20 cellular contexts compared by ENCODE assay signal in genomic region chr14:75881986-75882385, GRCh38.
"Had no signal": no experiment of that assay in that cellular context is flagged by ENCODE, and none has a peak within 500 bp of the region (broad histone marks: within the 10 kb centered on the region; RNA-seq: fewer than 3 reads in every experiment).

No MANE protein-coding gene starts in this region.

- H3K27me3 Mint-ChIP-seq: activated naive CD8-positive, alpha-beta T cell treated with anti-CD3 and anti-CD28 coated beads for 36 hours; naive B cell; T-cell had no signal

- H3K4me3 Mint-ChIP-seq: activated naive CD8-positive, alpha-beta T cell treated with anti-CD3 and anti-CD28 coated beads for 36 hours; naive B cell; neural progenitor cell; T-cell had no signal

- H3K27ac Mint-ChIP-seq: activated naive CD8-positive, alpha-beta T cell treated with anti-CD3 and anti-CD28 coated beads for 36 hours; naive B cell; neural progenitor cell; T-cell had no signal

- H3K27me3 ChIP-seq: gastrocnemius medialis, heart left ventricle, neural progenitor cell, right atrium auricular region, tibial nerve had no signal

- H3K4me3 ChIP-seq: gastrocnemius medialis, heart left ventricle, left ventricle myocardium inferior, mucosa of descending colon, neural progenitor cell, prostate gland, right atrium auricular region, tibial nerve had no signal

- DNase-seq: activated naive CD4-positive, alpha-beta T cell; activated naive CD8-positive, alpha-beta T cell treated with anti-CD3 and anti-CD28 coated beads for 36 hours; amygdala; central memory CD4-positive, alpha-beta T cell; effector CD4-positive, alpha-beta T cell; gastrocnemius medialis; heart left ventricle; kidney glomerular epithelial cell; left ventricle myocardium inferior; mucosa of descending colon; naive B cell; stimulated activated CD4-positive, alpha-beta T cell treated with anti-CD3 and anti-CD28 coated beads, Interleukin-2, amount 100 ng/mL, for 24 hours; stimulated activated naive CD4-positive, alpha-beta T cell treated with Interleukin-2 at 50 U/mL for 16 hours; substantia nigra; T-cell had no signal

- H3K9me3 Mint-ChIP-seq: activated naive CD8-positive, alpha-beta T cell treated with anti-CD3 and anti-CD28 coated beads for 36 hours; naive B cell; neural progenitor cell; T-cell had no signal

- H3K9me3 ChIP-seq: gastrocnemius medialis, heart left ventricle, left ventricle myocardium inferior, mucosa of descending colon, prostate gland, right atrium auricular region, tibial nerve had no signal

- H3K36me3 ChIP-seq: gastrocnemius medialis, neural progenitor cell, prostate gland had no signal

- H2AFZ ChIP-seq: neural progenitor cell had no signal

- H3K4me1 ChIP-seq: neural progenitor cell, prostate gland had no signal

- ATAC-seq: activated CD4-positive, CD25-positive, alpha-beta regulatory T cell treated with anti-CD3 and anti-CD28 coated beads, Interleukin-2, amount 50 U/mL, for 24 hours; gastrocnemius medialis; heart left ventricle; mucosa of descending colon; T-cell had no signal

- H3K4me1 Mint-ChIP-seq: activated naive CD8-positive, alpha-beta T cell treated with anti-CD3 and anti-CD28 coated beads for 36 hours; naive B cell; T-cell had no signal

- H3K4me2 ChIP-seq: neural progenitor cell had no signal

- H3K9ac ChIP-seq: neural progenitor cell had no signal

- H3K27ac ChIP-seq: gastrocnemius medialis, heart left ventricle, left ventricle myocardium inferior, neural progenitor cell, prostate gland, right atrium auricular region, tibial nerve had no signal
